In the genomic region with DNA sequence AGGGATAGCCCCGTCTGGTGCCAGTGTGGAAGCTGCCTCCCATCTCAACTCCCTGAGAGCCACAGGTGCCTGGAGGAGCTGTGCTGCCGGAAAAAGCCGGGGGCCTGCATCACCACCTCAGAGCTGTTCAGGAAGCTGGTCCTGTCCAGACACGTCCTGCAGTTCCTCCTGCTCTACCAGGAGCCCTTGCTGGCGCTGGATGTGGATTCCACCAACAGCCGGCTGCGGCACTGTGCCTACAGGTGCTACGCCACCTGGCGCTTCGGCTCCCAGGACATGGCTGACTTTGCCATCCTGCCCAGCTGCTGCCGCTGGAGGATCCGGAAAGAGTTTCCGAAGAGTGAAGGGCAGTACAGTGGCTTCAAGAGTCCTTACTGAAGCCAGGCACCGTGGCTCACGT, we compare ENCODE assay signal across 22 cellular contexts. TPM values are rescaled to one million over a fixed set of nuclear protein-coding genes. Genes with fewer than 3 reads are reported as not detected.
DNase-seq lines count a peak whose midpoint lies in the region; ATAC-seq, FAIRE-seq and TF ChIP-seq lines count a peak whose summit lies in the region.
"Had no signal": no experiment of that assay in that cellular context is flagged by ENCODE, and none has a peak within 500 bp of the region (broad histone marks: within the 10 kb centered on the region; RNA-seq: fewer than 3 reads in every experiment).

No MANE protein-coding gene starts in this region.

- no peak overlapping the region for H3K14ac ChIP-seq in H1 (ENCODE audit: insufficient read length)

- H3K27me3 ChIP-seq in H1 (replicated peaks in 1 of 4; ENCODE audit: control insufficient read depth in 3 of 4, extremely low read depth in 1 of 4, insufficient read depth in 3 of 4, low read length in 3 of 4) (no peaks in the 10 kb centered on the region), osteoblast (ENCODE audit: insufficient read depth, low read length) (no peaks in the 10 kb centered on the region), ovary (no peaks in the 10 kb centered on the region)
- H3K27me3 ChIP-seq: left lung, stomach had no signal

- H3K27ac ChIP-seq in H1 (ENCODE audit: low read depth, low read length) (no peak overlapping the region), osteoblast (ENCODE audit: low read depth, low read length) (no peak overlapping the region), ovary (no peak overlapping the region)
- H3K27ac ChIP-seq: left lung, stomach had no signal

- no peak overlapping the region for H3K23ac ChIP-seq in H1 (ENCODE audit: insufficient read length)

- no peak for TF ChIP-seq RAD21 in H1 (IDR thresholded peaks at IDR 0.05 in 1 of 2, conservative IDR thresholded peaks at IDR 0.05 in 1 of 2; ENCODE audit: low read depth in 2 of 2, low read length in 2 of 2)

- H3K36me3 ChIP-seq in H1 (ENCODE audit: control insufficient read depth in 2 of 4, insufficient read depth in 4 of 4, low read length in 3 of 4) (no peaks in the 10 kb centered on the region), osteoblast (ENCODE audit: insufficient read depth, low read length) (no peaks in the 10 kb centered on the region), ovary (no peaks in the 10 kb centered on the region)
- H3K36me3 ChIP-seq: HAP-1 had no signal

- H3K79me2 ChIP-seq in H1 (ENCODE audit: control insufficient read depth in 1 of 2, insufficient read depth in 2 of 2, low read length in 2 of 2) = no peaks in the 10 kb centered on the region
- no peaks in the 10 kb centered on the region for H3K79me2 ChIP-seq in osteoblast (ENCODE audit: insufficient read depth, low read length)

- CTCF ChIA-PET in H1 (lab: Charles Lee; ENCODE audit: partially characterized antibody) = interaction anchor here (2.3 kb wide), 1 partner anchor 13 kb away, joined by 12 read pairs; no protein-coding TSS in a partner anchor

- no peak for TF ChIP-seq EP300 in H1 (IDR thresholded peaks at IDR 0.05; ENCODE audit: borderline replicate concordance in 1 of 2, low read depth in 2 of 2, low read length in 2 of 2)
- no peak for TF ChIP-seq EP300 in ovary (IDR thresholded peaks at IDR 0.05)

- peak overlapping the region; percentile 69 for H4K91ac ChIP-seq in H1 (replicated peaks; ENCODE audit: insufficient read length, low read length)

- H3K9ac ChIP-seq in H1 (replicated peaks in 1 of 4; ENCODE audit: extremely low read depth in 1 of 4, low read depth in 3 of 4, low read length in 3 of 4) = no peak overlapping the region

- H2AFZ ChIP-seq in H1 (ENCODE audit: low read length) (peak overlapping the region; percentile 63; the same call in 1 of the 2 replicates), osteoblast (ENCODE audit: low read length) (no peak overlapping the region)

- no peak overlapping the region for H2BK20ac ChIP-seq in H1 (ENCODE audit: low read length)

- no peaks in the 10 kb centered on the region for H3K23me2 ChIP-seq in H1 (ENCODE audit: low read depth, low read length)

- TF ChIP-seq POLR2A in H1 (IDR thresholded peaks at IDR 0.05; ENCODE audit: control extremely low read depth in 1 of 2, low read depth in 2 of 2, low read length in 2 of 2) = no peak
- no peak for TF ChIP-seq POLR2A in ovary (IDR thresholded peaks at IDR 0.05)

- intact Hi-C loops in ovary (cut with DNase I) = no loop called here

- no peak overlapping the region for H2AK5ac ChIP-seq in H1 (ENCODE audit: low read depth, low read length)

- DNase-seq in HPDE6-E6E7 (ENCODE audit: extremely low spot score) = peak; percentile 99
- peak; percentile 93 for DNase-seq in NCI-H510A treated with DMSO at 0.1 percent for 48 hours (lab: John Stamatoyannopoulos, UW)
- DNase-seq in H1 (ENCODE audit: low read depth in 1 of 2, low spot score in 2 of 2) = peak in 1 of 2 experiments; percentile 51
- DNase-seq in osteoblast (ENCODE audit: insufficient read length, low spot score, missing footprints) = peak; percentile 32
- DNase-seq in activated CD4-positive, alpha-beta T cell treated with anti-CD3 and anti-CD28 coated beads for 48 hours = no peak
- DNase-seq in ovary = no peak
- DNase-seq: activated CD4-positive, alpha-beta T cell treated with anti-CD3 and anti-CD28 coated beads for 1 hour; activated CD8-positive, alpha-beta memory T cell treated with anti-CD3 and anti-CD28 coated beads for 24 hours; activated naive CD4-positive, alpha-beta T cell treated with anti-CD3 and anti-CD28 coated beads for 36 hours; activated T-cell treated with anti-CD3 and anti-CD28 coated beads, Interleukin-2, amount 50 U/mL, for 4 hours; caudate nucleus; CD4-positive, alpha-beta memory T cell; DND-41; Karpas-422; mucosa of descending colon; NCI-H2227 treated with DMSO at 0.1 percent for 48 hours; stimulated activated CD4-positive, alpha-beta T cell treated with anti-CD3 and anti-CD28 coated beads, Interleukin-4, amount 100 ng/mL, for 4 hours; stomach had no signal

- H3K4me1 ChIP-seq in H1 (replicated peaks in 1 of 4; ENCODE audit: control insufficient read depth in 3 of 4, insufficient read depth in 4 of 4, low read length in 3 of 4) = no peaks in the 10 kb centered on the region
- peaks cover 6% of the 10 kb centered on the region for H3K4me1 ChIP-seq in osteoblast (ENCODE audit: insufficient read depth, low read length)
- peaks cover 1% of the 10 kb centered on the region for H3K4me1 ChIP-seq in ovary (ENCODE audit: insufficient read depth)
- H3K4me1 ChIP-seq: HAP-1, stomach had no signal

- no peak overlapping the region for H3K56ac ChIP-seq in H1 (replicated peaks; ENCODE audit: insufficient read length, low read depth, low read length)

- H3K4ac ChIP-seq in H1 (replicated peaks; ENCODE audit: insufficient read length, low read depth, low read length) = no peak overlapping the region

- H3K9me3 ChIP-seq in H1 (ENCODE audit: insufficient read depth in 2 of 2, low read depth in 1 of 2, low read length in 1 of 2) = no peaks in the 10 kb centered on the region
- H3K9me3 ChIP-seq in osteoblast (ENCODE audit: low read depth, low read length) = no peaks in the 10 kb centered on the region
- no peaks in the 10 kb centered on the region for H3K9me3 ChIP-seq in ovary
- H3K9me3 ChIP-seq: HAP-1, left lung, mucosa of descending colon, stomach had no signal

- TF ChIP-seq CTCF in H1 (IDR thresholded peaks at IDR 0.05; ENCODE audit: control extremely low read depth in 1 of 3, insufficient read depth in 1 of 3, low read depth in 1 of 3, low read length in 3 of 3) = no peak
- TF ChIP-seq CTCF in osteoblast (IDR thresholded peaks at IDR 0.05; ENCODE audit: extremely low read depth, low read depth, low read length) = no peak
- no peak for TF ChIP-seq CTCF in ovary (IDR thresholded peaks at IDR 0.05)

- 85% methylated on average over 15 of the region's 15 CpGs; no CpG with 5 or more reads in 1 of the 2 experiments for WGBS in H1 (ENCODE audit: extremely low coverage in 1 of 2, insufficient coverage in 1 of 2, insufficient read length in 1 of 2, insufficient replicate concordance in 2 of 2, low coverage in 1 of 2, low lambda C conversion rate in 2 of 2, missing lambda C conversion rate in 1 of 2), 2 experiments
- WGBS in ovary, 3 donors = 88 to 90% (median 90%) methylated on average over 15 of the region's 15 CpGs

- H4K5ac ChIP-seq in H1 (ENCODE audit: insufficient read length, low read depth, low read length) = no peak overlapping the region

- H2BK12ac ChIP-seq in H1 (ENCODE audit: low read depth, low read length) = no peak overlapping the region

- no peak for FAIRE-seq in H1 (lab: Jason Lieb, UNC)

- no peak overlapping the region for H2BK15ac ChIP-seq in H1 (ENCODE audit: low read length)

- H3K4me3 ChIP-seq in H1 (ENCODE audit: extremely low read depth in 1 of 4, insufficient read depth in 2 of 4, low read depth in 3 of 4, low read length in 4 of 4) (no peak overlapping the region), osteoblast (ENCODE audit: insufficient read depth, low read length) (no peak overlapping the region), ovary (no peak overlapping the region)
- H3K4me3 ChIP-seq: HAP-1, left lung, mucosa of descending colon, stomach had no signal

- ATAC-seq in GM21367 (IDR thresholded peaks at IDR 0.05; ENCODE audit: unreplicated experiment) = no peak
- ATAC-seq in HG02884 (IDR thresholded peaks at IDR 0.05; ENCODE audit: unreplicated experiment) = no peak
- ATAC-seq: activated T-cell treated with anti-CD3 and anti-CD28 coated beads, Interleukin-2, amount 50 U/mL, for 4 hours; left lung; mucosa of descending colon had no signal

- H2BK5ac ChIP-seq in H1 (ENCODE audit: low read depth, low read length) = peak overlapping the region; percentile 68; the same call in 1 of the 2 replicates

- no peaks in the 10 kb centered on the region for H4K20me1 ChIP-seq in H1 (replicated peaks in 1 of 2; ENCODE audit: control insufficient read depth in 1 of 2, insufficient read depth in 2 of 2, low read length in 2 of 2)
- H4K20me1 ChIP-seq in osteoblast (ENCODE audit: insufficient read depth, low read length) = no peaks in the 10 kb centered on the region

- H4K8ac ChIP-seq in H1 (ENCODE audit: extremely low read depth, insufficient read depth, low read length) = peak overlapping the region; percentile 31; the same call in 1 of the 2 replicates

- H3K4me2 ChIP-seq in H1 (ENCODE audit: insufficient read depth in 1 of 2, low read depth in 2 of 2, low read length in 2 of 2) (no peak overlapping the region), osteoblast (ENCODE audit: insufficient read depth, low read length) (no peak overlapping the region)

- H2BK120ac ChIP-seq in H1 (replicated peaks; ENCODE audit: low read depth, low read length) = no peak overlapping the region

- no peaks in the 10 kb centered on the region for H3K79me1 ChIP-seq in H1 (ENCODE audit: low read depth, low read length)

- H3K18ac ChIP-seq in H1 (ENCODE audit: extremely low read depth, low read length) = no peak overlapping the region

- POLR2A ChIA-PET in H1 (lab: Charles Lee; ENCODE audit: partially characterized antibody) = no interaction called here

RNA-seq across cellular contexts. Expression of a gene that starts 25.5 kb away (rescaled TPM):
- 7.1 and 9.5 TPM in 2 replicates for total RNA-seq in H1 (2021; fragmentation: NEBNext Ultra II Directional; extraction: Animal tissue kit (Norgen Biotek cat#: 25700))
- 12.2 and 21.4 TPM in 2 replicates for polyA plus RNA-seq in H1 (2011; rRNA removed)
- 13.8 TPM for polyA plus RNA-seq in H1 (2011; cell fraction: cytosol; rRNA removed)
- 22.4 TPM for polyA plus RNA-seq in H1 (2011; cell fraction: nucleus; rRNA removed)
- polyA plus RNA-seq in H1 (2012, experiment 1 of 2) = 4.5 to 12.1 TPM (median 9.5 TPM) in 4 replicates
- 6.1 TPM for polyA plus RNA-seq in H1 (2012, experiment 2 of 2)
- 7.9 TPM for polyA plus RNA-seq in H1 (2013, experiment 1 of 2)
- 9.9 TPM for polyA plus RNA-seq in H1 (2013, experiment 2 of 2)
- polyA minus RNA-seq in H1 (2011; rRNA and poly(A)+ RNA removed) = 16.2 and 17.6 TPM in 2 replicates
- polyA minus RNA-seq in H1 (2011; cell fraction: cytosol; rRNA and poly(A)+ RNA removed) = 5.0 TPM
- polyA minus RNA-seq in H1 (2011; cell fraction: nucleus; rRNA and poly(A)+ RNA removed) = 10.2 TPM
- 22.1 and 23.5 TPM in 2 replicates for total RNA-seq in osteoblast
- 10 to 100 TPM; 17.8 to 46.7 (median 24.5) TPM for total RNA-seq in ovary
- polyA plus RNA-seq in ovary = 10 to 100 TPM; 26.6 to 44.5 TPM

RNA-seq across cellular contexts. Expression of a gene that starts 51.7 kb away (rescaled TPM):
- 0.42 and 0.56 TPM in 2 replicates for total RNA-seq in H1 (2021; fragmentation: NEBNext Ultra II Directional; extraction: Animal tissue kit (Norgen Biotek cat#: 25700))
- polyA plus RNA-seq in H1 (2011; rRNA removed) = 0.16 and 0.38 TPM in 2 replicates
- 0.23 TPM for polyA plus RNA-seq in H1 (2011; cell fraction: cytosol; rRNA removed)
- polyA plus RNA-seq in H1 (2011; cell fraction: nucleus; rRNA removed) = 0.19 TPM
- polyA plus RNA-seq in H1 (2012, experiment 1 of 2) = 0.19 to 0.64 TPM (median 0.37 TPM) in 4 replicates
- 0.17 TPM for polyA plus RNA-seq in H1 (2012, experiment 2 of 2)
- 0.36 TPM for polyA plus RNA-seq in H1 (2013, experiment 1 of 2)
- 0.24 TPM for polyA plus RNA-seq in H1 (2013, experiment 2 of 2)
- 0.39 and 0.41 TPM in 2 replicates for polyA minus RNA-seq in H1 (2011; rRNA and poly(A)+ RNA removed)
- polyA minus RNA-seq in H1 (2011; cell fraction: cytosol; rRNA and poly(A)+ RNA removed) = not detected
- 0.40 TPM for polyA minus RNA-seq in H1 (2011; cell fraction: nucleus; rRNA and poly(A)+ RNA removed)
- total RNA-seq in osteoblast = 3.8 and 4.0 TPM in 2 replicates
- total RNA-seq in ovary = 10 to 100 TPM in 2 of 7 donors, 1 to 10 TPM in 5; 4.7 to 10.8 (median 6.9) TPM
- polyA plus RNA-seq in ovary = 1 to 10 TPM; 5.3 to 9.5 TPM

Comparison
In these comparisons a context has a peak if more than half of its experiments do, and no peak if none do; other contexts are left out.
1. DNase-seq: peak in HPDE6-E6E7 (single experiment), NCI-H510A treated with DMSO at 0.1 percent for 48 hours (single experiment) and osteoblast (single experiment); none in activated CD4-positive, alpha-beta T cell treated with anti-CD3 and anti-CD28 coated beads for 48 hours (single experiment) and ovary (0 of 5).